Comparison of ENCODE assay signal across 1 cellular context in genomic region chr6:135087803-135088202, GRCh38.
A peak's percentile ranks its signal among the peaks of the same experiment; 100 is the strongest.
TF ChIP-seq lines count a peak whose summit lies in the region.

No MANE protein-coding gene starts in this region.

TF ChIP-seq in GM12878, 131 proteins besides CTCF, POLR2A, EP300 and RAD21 (continued from another document and continues in another):
- peak; percentile 20 for TF ChIP-seq SKIL (IDR thresholded peaks at IDR 0.05; ENCODE audit: low read depth, poor library complexity, severe bottlenecking)
- TF ChIP-seq, protein P1, sequence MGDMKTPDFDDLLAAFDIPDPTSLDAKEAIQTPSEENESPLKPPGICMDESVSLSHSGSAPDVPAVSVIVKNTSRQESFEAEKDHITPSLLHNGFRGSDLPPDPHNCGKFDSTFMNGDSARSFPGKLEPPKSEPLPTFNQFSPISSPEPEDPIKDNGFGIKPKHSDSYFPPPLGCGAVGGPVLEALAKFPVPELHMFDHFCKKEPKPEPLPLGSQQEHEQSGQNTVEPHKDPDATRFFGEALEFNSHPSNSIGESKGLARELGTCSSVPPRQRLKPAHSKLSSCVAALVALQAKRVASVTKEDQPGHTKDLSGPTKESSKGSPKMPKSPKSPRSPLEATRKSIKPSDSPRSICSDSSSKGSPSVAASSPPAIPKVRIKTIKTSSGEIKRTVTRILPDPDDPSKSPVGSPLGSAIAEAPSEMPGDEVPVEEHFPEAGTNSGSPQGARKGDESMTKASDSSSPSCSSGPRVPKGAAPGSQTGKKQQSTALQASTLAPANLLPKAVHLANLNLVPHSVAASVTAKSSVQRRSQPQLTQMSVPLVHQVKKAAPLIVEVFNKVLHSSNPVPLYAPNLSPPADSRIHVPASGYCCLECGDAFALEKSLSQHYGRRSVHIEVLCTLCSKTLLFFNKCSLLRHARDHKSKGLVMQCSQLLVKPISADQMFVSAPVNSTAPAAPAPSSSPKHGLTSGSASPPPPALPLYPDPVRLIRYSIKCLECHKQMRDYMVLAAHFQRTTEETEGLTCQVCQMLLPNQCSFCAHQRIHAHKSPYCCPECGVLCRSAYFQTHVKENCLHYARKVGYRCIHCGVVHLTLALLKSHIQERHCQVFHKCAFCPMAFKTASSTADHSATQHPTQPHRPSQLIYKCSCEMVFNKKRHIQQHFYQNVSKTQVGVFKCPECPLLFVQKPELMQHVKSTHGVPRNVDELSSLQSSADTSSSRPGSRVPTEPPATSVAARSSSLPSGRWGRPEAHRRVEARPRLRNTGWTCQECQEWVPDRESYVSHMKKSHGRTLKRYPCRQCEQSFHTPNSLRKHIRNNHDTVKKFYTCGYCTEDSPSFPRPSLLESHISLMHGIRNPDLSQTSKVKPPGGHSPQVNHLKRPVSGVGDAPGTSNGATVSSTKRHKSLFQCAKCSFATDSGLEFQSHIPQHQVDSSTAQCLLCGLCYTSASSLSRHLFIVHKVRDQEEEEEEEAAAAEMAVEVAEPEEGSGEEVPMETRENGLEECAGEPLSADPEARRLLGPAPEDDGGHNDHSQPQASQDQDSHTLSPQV (IDR thresholded peaks at IDR 0.05), result no peak
- TF ChIP-seq IKZF1 (conservative IDR thresholded peaks at IDR 0.05), result peak; percentile 43; the same call in 1 of the 2 replicates
- peak; percentile 15 for TF ChIP-seq USF1 (IDR thresholded peaks at IDR 0.05; ENCODE audit: borderline replicate concordance, extremely low read length, insufficient read depth, low read depth, low read length)
- TF ChIP-seq, protein P2, sequence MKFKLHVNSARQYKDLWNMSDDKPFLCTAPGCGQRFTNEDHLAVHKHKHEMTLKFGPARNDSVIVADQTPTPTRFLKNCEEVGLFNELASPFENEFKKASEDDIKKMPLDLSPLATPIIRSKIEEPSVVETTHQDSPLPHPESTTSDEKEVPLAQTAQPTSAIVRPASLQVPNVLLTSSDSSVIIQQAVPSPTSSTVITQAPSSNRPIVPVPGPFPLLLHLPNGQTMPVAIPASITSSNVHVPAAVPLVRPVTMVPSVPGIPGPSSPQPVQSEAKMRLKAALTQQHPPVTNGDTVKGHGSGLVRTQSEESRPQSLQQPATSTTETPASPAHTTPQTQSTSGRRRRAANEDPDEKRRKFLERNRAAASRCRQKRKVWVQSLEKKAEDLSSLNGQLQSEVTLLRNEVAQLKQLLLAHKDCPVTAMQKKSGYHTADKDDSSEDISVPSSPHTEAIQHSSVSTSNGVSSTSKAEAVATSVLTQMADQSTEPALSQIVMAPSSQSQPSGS (IDR thresholded peaks at IDR 0.05; ENCODE audit: low read length), result 0 out of 2 replicates have a peak, but pooled peaks have one; percentile 28
- peak; percentile 54 for TF ChIP-seq NR2F1 (conservative IDR thresholded peaks at IDR 0.05)
- TF ChIP-seq NFXL1 (IDR thresholded peaks at IDR 0.05; ENCODE audit: borderline replicate concordance), result no peak
- peak; percentile 11; the same call in 1 of the 2 replicates for TF ChIP-seq DPF2 (IDR thresholded peaks at IDR 0.05)
- TF ChIP-seq BHLHE40 (IDR thresholded peaks at IDR 0.05; ENCODE audit: borderline replicate concordance in 1 of 2, low read depth in 2 of 2, low read length in 1 of 2), result peak; percentile 49 to 52; a peak in 2 of 4 replicates
- no peak for TF ChIP-seq SUPT20H (IDR thresholded peaks at IDR 0.05; ENCODE audit: borderline replicate concordance, control insufficient read depth, low read depth, low read length)
- TF ChIP-seq GABPA (IDR thresholded peaks at IDR 0.05; ENCODE audit: low read depth), result no peak
- TF ChIP-seq EZH2 (IDR thresholded peaks at IDR 0.05; ENCODE audit: borderline replicate concordance, control insufficient read depth, low read depth, low read length), result no peak
- TF ChIP-seq RCOR1 (conservative IDR thresholded peaks at IDR 0.05; ENCODE audit: low read depth, low read length), result no peak
- no peak for TF ChIP-seq RB1 (IDR thresholded peaks at IDR 0.05; ENCODE audit: borderline replicate concordance)
- TF ChIP-seq SRF (IDR thresholded peaks at IDR 0.05; ENCODE audit: low read depth in 2 of 2, low read length in 2 of 2), result no peak
- no peak for TF ChIP-seq SIX5 (IDR thresholded peaks at IDR 0.05; ENCODE audit: low read depth, low read length, severe bottlenecking)
- no peak for TF ChIP-seq STAT1 (conservative IDR thresholded peaks at IDR 0.05)
- no peak for TF ChIP-seq MEF2B (IDR thresholded peaks at IDR 0.05; ENCODE audit: partially characterized antibody, poor library complexity, severe bottlenecking)
- TF ChIP-seq, protein P3, sequence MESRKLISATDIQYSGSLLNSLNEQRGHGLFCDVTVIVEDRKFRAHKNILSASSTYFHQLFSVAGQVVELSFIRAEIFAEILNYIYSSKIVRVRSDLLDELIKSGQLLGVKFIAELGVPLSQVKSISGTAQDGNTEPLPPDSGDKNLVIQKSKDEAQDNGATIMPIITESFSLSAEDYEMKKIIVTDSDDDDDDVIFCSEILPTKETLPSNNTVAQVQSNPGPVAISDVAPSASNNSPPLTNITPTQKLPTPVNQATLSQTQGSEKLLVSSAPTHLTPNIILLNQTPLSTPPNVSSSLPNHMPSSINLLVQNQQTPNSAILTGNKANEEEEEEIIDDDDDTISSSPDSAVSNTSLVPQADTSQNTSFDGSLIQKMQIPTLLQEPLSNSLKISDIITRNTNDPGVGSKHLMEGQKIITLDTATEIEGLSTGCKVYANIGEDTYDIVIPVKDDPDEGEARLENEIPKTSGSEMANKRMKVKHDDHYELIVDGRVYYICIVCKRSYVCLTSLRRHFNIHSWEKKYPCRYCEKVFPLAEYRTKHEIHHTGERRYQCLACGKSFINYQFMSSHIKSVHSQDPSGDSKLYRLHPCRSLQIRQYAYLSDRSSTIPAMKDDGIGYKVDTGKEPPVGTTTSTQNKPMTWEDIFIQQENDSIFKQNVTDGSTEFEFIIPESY (IDR thresholded peaks at IDR 0.05), result no peak
- TF ChIP-seq IRF4 (IDR thresholded peaks at IDR 0.05; ENCODE audit: low read depth, low read length), result no peak
- no peak for TF ChIP-seq KLF5 (IDR thresholded peaks at IDR 0.05; ENCODE audit: partially characterized antibody)
- TF ChIP-seq, protein P4, sequence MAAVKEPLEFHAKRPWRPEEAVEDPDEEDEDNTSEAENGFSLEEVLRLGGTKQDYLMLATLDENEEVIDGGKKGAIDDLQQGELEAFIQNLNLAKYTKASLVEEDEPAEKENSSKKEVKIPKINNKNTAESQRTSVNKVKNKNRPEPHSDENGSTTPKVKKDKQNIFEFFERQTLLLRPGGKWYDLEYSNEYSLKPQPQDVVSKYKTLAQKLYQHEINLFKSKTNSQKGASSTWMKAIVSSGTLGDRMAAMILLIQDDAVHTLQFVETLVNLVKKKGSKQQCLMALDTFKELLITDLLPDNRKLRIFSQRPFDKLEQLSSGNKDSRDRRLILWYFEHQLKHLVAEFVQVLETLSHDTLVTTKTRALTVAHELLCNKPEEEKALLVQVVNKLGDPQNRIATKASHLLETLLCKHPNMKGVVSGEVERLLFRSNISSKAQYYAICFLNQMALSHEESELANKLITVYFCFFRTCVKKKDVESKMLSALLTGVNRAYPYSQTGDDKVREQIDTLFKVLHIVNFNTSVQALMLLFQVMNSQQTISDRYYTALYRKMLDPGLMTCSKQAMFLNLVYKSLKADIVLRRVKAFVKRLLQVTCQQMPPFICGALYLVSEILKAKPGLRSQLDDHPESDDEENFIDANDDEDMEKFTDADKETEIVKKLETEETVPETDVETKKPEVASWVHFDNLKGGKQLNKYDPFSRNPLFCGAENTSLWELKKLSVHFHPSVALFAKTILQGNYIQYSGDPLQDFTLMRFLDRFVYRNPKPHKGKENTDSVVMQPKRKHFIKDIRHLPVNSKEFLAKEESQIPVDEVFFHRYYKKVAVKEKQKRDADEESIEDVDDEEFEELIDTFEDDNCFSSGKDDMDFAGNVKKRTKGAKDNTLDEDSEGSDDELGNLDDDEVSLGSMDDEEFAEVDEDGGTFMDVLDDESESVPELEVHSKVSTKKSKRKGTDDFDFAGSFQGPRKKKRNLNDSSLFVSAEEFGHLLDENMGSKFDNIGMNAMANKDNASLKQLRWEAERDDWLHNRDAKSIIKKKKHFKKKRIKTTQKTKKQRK (IDR thresholded peaks at IDR 0.05; ENCODE audit: low read depth, low read length), result no peak
- TF ChIP-seq ZNF24 (IDR thresholded peaks at IDR 0.05), result no peak
- TF ChIP-seq GATAD2B (conservative IDR thresholded peaks at IDR 0.05; ENCODE audit: low read depth), result no peak
- no peak for TF ChIP-seq TCF7 (IDR thresholded peaks at IDR 0.05; ENCODE audit: borderline replicate concordance)
- TF ChIP-seq FOS (IDR thresholded peaks at IDR 0.05; ENCODE audit: borderline replicate concordance, extremely low read depth, insufficient read length), result no peak
- TF ChIP-seq FOXK2 (IDR thresholded peaks at IDR 0.05), result no peak
- peak; percentile 66; the same call in 1 of the 2 replicates for TF ChIP-seq CBFB (IDR thresholded peaks at IDR 0.05; ENCODE audit: low read depth)
- TF ChIP-seq KDM1A (IDR thresholded peaks at IDR 0.05; ENCODE audit: borderline replicate concordance), result no peak
- TF ChIP-seq ETV6 (conservative IDR thresholded peaks at IDR 0.05 in 1 of 2, IDR thresholded peaks at IDR 0.05 in 1 of 2; ENCODE audit: borderline replicate concordance in 1 of 2, low read depth in 1 of 2), result no peak
- TF ChIP-seq, protein P5, sequence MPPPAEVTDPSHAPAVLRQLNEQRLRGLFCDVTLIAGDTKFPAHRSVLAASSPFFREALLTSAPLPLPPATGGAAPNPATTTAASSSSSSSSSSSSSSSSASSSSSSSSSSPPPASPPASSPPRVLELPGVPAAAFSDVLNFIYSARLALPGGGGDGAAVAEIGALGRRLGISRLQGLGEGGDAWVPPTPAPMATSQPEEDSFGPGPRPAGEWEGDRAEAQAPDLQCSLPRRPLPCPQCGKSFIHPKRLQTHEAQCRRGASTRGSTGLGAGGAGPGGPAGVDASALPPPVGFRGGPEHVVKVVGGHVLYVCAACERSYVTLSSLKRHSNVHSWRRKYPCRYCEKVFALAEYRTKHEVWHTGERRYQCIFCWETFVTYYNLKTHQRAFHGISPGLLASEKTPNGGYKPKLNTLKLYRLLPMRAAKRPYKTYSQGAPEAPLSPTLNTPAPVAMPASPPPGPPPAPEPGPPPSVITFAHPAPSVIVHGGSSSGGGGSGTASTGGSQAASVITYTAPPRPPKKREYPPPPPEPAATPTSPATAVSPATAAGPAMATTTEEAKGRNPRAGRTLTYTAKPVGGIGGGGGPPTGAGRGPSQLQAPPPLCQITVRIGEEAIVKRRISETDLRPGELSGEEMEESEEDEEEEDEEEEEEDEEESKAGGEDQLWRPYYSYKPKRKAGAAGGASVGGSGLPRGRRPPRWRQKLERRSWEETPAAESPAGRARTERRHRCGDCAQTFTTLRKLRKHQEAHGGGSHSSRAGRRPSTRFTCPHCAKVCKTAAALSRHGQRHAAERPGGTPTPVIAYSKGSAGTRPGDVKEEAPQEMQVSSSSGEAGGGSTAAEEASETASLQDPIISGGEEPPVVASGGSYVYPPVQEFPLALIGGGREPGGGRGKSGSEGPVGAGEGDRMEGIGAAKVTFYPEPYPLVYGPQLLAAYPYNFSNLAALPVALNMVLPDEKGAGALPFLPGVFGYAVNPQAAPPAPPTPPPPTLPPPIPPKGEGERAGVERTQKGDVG (CRISPR knock-in tag; IDR thresholded peaks at IDR 0.05), result no peak
- no peak for TF ChIP-seq REST (IDR thresholded peaks at IDR 0.05; ENCODE audit: low read depth, low read length)
- TF ChIP-seq, protein P6, sequence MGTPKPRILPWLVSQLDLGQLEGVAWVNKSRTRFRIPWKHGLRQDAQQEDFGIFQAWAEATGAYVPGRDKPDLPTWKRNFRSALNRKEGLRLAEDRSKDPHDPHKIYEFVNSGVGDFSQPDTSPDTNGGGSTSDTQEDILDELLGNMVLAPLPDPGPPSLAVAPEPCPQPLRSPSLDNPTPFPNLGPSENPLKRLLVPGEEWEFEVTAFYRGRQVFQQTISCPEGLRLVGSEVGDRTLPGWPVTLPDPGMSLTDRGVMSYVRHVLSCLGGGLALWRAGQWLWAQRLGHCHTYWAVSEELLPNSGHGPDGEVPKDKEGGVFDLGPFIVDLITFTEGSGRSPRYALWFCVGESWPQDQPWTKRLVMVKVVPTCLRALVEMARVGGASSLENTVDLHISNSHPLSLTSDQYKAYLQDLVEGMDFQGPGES (IDR thresholded peaks at IDR 0.05), result no peak
- no peak for TF ChIP-seq MYC (IDR thresholded peaks at IDR 0.05; ENCODE audit: insufficient read depth, insufficient read length, insufficient replicate concordance, low read length, severe bottlenecking)
- TF ChIP-seq BMI1 (IDR thresholded peaks at IDR 0.05; ENCODE audit: borderline replicate concordance), result no peak
- TF ChIP-seq RELA (IDR thresholded peaks at IDR 0.05; ENCODE audit: borderline replicate concordance, partially characterized antibody), result no peak
